ENCODE assay signal across 11 cellular contexts in the genomic region with DNA sequence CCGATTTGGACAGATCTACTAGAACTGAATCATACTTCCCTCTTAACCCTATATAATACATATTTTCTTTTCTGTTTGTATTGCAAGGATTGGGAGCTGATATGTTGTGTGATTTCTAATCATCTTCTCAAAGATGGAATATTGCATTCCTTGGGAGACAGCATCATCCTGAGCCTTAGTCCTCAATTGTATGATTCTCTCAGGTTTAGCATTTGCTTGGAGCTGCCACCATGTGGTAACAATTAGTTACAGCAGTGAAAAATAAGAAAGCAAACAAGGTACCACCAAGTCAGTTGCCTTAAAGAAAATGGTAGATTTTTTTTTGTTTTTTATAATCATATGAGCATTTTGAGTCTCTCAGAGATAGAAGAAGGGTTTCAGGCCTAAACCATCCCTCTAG. TPM values are rescaled to one million over a fixed set of nuclear protein-coding genes. Genes with fewer than 3 reads are reported as not detected.
DNase-seq lines count a peak whose midpoint lies in the region; ATAC-seq, FAIRE-seq and TF ChIP-seq lines count a peak whose summit lies in the region.
"Had no signal": no experiment of that assay in that cellular context is flagged by ENCODE, and none has a peak within 500 bp of the region (broad histone marks: within the 10 kb centered on the region; RNA-seq: fewer than 3 reads in every experiment).

No MANE protein-coding gene starts in this region.

- H3K4me2 ChIP-seq in astrocyte (ENCODE audit: low read length) (no peak overlapping the region), HepG2 (ENCODE audit: low read depth, low read length) (no peak overlapping the region)

- no peak for TF ChIP-seq RAD21 in HepG2 (CRISPR knock-in tag; IDR thresholded peaks at IDR 0.05)

- H3K36me3 Mint-ChIP-seq in astrocyte (ENCODE audit: low read depth, unreplicated experiment), result peaks cover 28% of the 10 kb centered on the region

- FAIRE-seq in astrocyte (lab: Jason Lieb, UNC), result no peak
- no peak for FAIRE-seq in HepG2 (lab: Jason Lieb, UNC)

- no peak overlapping the region for H3K4me3 ChIP-seq in HEK293 (ENCODE audit: low read depth, low read length)
- no peak overlapping the region for H3K4me3 ChIP-seq in astrocyte (ENCODE audit: insufficient read depth, low read depth, low read length)
- H3K4me3 ChIP-seq in HepG2 (replicated peaks in 1 of 3; ENCODE audit: insufficient read depth in 1 of 3, low read depth in 2 of 3, low read length in 3 of 3), result no peak overlapping the region

- peaks cover 1% of the 10 kb centered on the region for H3K9me3 Mint-ChIP-seq in astrocyte (ENCODE audit: unreplicated experiment)
- H3K9me3 Mint-ChIP-seq: dendritic cell treated with granulocyte-macrophage colony-stimulating factor and Interleukin-4, amounts not matched to agents 40 ng/mL and 50 ng/mL, for 4 days; natural killer cell treated with Interleukin-12 subunit alpha and Interleukin-12 subunit beta and Interleukin-15 and Interleukin-18, amount 100 ng/mL, for 72 hours had no signal

- H3K9ac ChIP-seq in astrocyte (ENCODE audit: low read length), result no peak overlapping the region
- no peak overlapping the region for H3K9ac ChIP-seq in HepG2 (ENCODE audit: insufficient read depth, low read depth, low read length)

- H3K4me1 Mint-ChIP-seq in astrocyte (ENCODE audit: low read depth, unreplicated experiment), result peaks cover 13% of the 10 kb centered on the region

- H3K36me3 ChIP-seq in HEK293 (ENCODE audit: control insufficient read depth in 2 of 2, insufficient read depth in 1 of 2, low read length in 2 of 2) (peaks cover 14 to 99% of the 10 kb centered on the region in 2 experiments; a peak in 2 of 3 replicates), astrocyte (ENCODE audit: insufficient read depth, low read length) (peaks cover 65% of the 10 kb centered on the region), HepG2 (replicated peaks in 1 of 2; ENCODE audit: control insufficient read depth in 1 of 2, insufficient read depth in 2 of 2, low read length in 2 of 2) (no peaks in the 10 kb centered on the region)

- H3K4me1 ChIP-seq in HEK293 (ENCODE audit: control insufficient read depth, insufficient read depth, low read length) (no peaks in the 10 kb centered on the region), astrocyte (ENCODE audit: insufficient read depth, low read length) (peaks cover 15% of the 10 kb centered on the region), HepG2 (ENCODE audit: insufficient read depth, low read length) (no peaks in the 10 kb centered on the region)

- POLR2A ChIA-PET in HEK293 (lab: Yijun Ruan, JAX) (interaction anchor here (0.5 to 0.7 kb wide), 3 partner anchors 208 to 1043 kb away, joined by 3 read pairs; no protein-coding TSS in a partner anchor), HepG2 (lab: Yijun Ruan, JAX) (no interaction called here)

- intact Hi-C loops in HepG2 (cut with micrococcal nuclease; ENCODE audit: unreplicated experiment), result no loop called here

- peaks cover 19% of the 10 kb centered on the region for H3K79me2 ChIP-seq in astrocyte (ENCODE audit: insufficient read depth, low read length)
- no peaks in the 10 kb centered on the region for H3K79me2 ChIP-seq in HepG2 (ENCODE audit: insufficient read depth, low read length)

- WGBS in HepG2 (ENCODE audit: low lambda C conversion rate), result 95% methylated on average over 1 of the region's 1 CpG

- no peak overlapping the region for H3K27ac Mint-ChIP-seq in astrocyte (ENCODE audit: unreplicated experiment)
- H3K27ac Mint-ChIP-seq: dendritic cell treated with granulocyte-macrophage colony-stimulating factor and Interleukin-4, amounts not matched to agents 40 ng/mL and 50 ng/mL, for 4 days; natural killer cell treated with Interleukin-12 subunit alpha and Interleukin-12 subunit beta and Interleukin-15 and Interleukin-18, amount 100 ng/mL, for 72 hours had no signal

- no peaks in the 10 kb centered on the region for H3K9me3 ChIP-seq in HEK293 (ENCODE audit: control insufficient read depth, insufficient read depth, low read depth, low read length)
- no peaks in the 10 kb centered on the region for H3K9me3 ChIP-seq in astrocyte (ENCODE audit: insufficient read depth, low read depth, low read length)
- H3K9me3 ChIP-seq in HepG2 (ENCODE audit: low read length), result no peaks in the 10 kb centered on the region

- ATAC-seq in HepG2, result no peak
- ATAC-seq: natural killer cell treated with Interleukin-12 subunit alpha and Interleukin-12 subunit beta and Interleukin-15 and Interleukin-18, amount 100 ng/mL, for 72 hours had no signal

- H3K4me3 Mint-ChIP-seq in astrocyte (ENCODE audit: unreplicated experiment), result no peak overlapping the region
- H3K4me3 Mint-ChIP-seq: dendritic cell treated with granulocyte-macrophage colony-stimulating factor and Interleukin-4, amounts not matched to agents 40 ng/mL and 50 ng/mL, for 4 days; natural killer cell treated with Interleukin-12 subunit alpha and Interleukin-12 subunit beta and Interleukin-15 and Interleukin-18, amount 100 ng/mL, for 72 hours had no signal

- TF ChIP-seq CTCF in C4-2B (conservative IDR thresholded peaks at IDR 0.05), result peak; percentile 69
- no peak for TF ChIP-seq CTCF in HEK293 (tag by site-specific recombination; IDR thresholded peaks at IDR 0.05)
- TF ChIP-seq CTCF in astrocyte (IDR thresholded peaks at IDR 0.05; ENCODE audit: insufficient read depth, low read depth, low read length), result peak; percentile 25
- 0 out of 2 replicates have a peak, but pooled peaks have one; percentile 27 for TF ChIP-seq CTCF in HepG2 (CRISPR knock-in tag; IDR thresholded peaks at IDR 0.05)

- H2AFZ ChIP-seq in astrocyte (ENCODE audit: low read depth, low read length), result no peak overlapping the region
- no peak overlapping the region for H2AFZ ChIP-seq in HepG2 (ENCODE audit: low read length)

- BruUV-seq in HepG2 (replicated peaks; lab: Mats Ljungman, UMichigan), result no TSS peak

- H3K27me3 ChIP-seq in astrocyte (ENCODE audit: insufficient read depth, low read length) (no peaks in the 10 kb centered on the region), HepG2 (ENCODE audit: control insufficient read depth in 1 of 2, insufficient read depth in 2 of 2, low read length in 2 of 2) (no peaks in the 10 kb centered on the region)

- H4K20me1 ChIP-seq in astrocyte (ENCODE audit: insufficient read depth, low read length) (no peaks in the 10 kb centered on the region), HepG2 (ENCODE audit: insufficient read depth, low read length) (no peaks in the 10 kb centered on the region)

- in situ Hi-C loops in HepG2 (cut with HindIII; ENCODE audit: extremely low pct_ligation_motif_present, low pct_unique_long_range_greater_than_20kb), result no loop called here

- TF ChIP-seq EP300 in HepG2 (IDR thresholded peaks at IDR 0.05; ENCODE audit: low read depth in 2 of 2, low read length in 2 of 2) (no peak), HepG2 (CRISPR knock-in tag; IDR thresholded peaks at IDR 0.05; ENCODE audit: borderline replicate concordance) (no peak)

- no peak overlapping the region for H3K27ac ChIP-seq in C4-2B
- no peak overlapping the region for H3K27ac ChIP-seq in HEK293 (ENCODE audit: extremely low read depth, low read depth, low read length)
- peak overlapping the region; percentile 18 for H3K27ac ChIP-seq in astrocyte (ENCODE audit: low read depth, low read length)
- no peak overlapping the region for H3K27ac ChIP-seq in HepG2 (ENCODE audit: extremely low read length, insufficient read depth, low read length)

- DNase-seq in astrocyte (ENCODE audit: low read depth) (no peak), HepG2 (ENCODE audit: low spot score) (no peak), NCI-H187 treated with DMSO at 0.1 percent for 48 hours (lab: John Stamatoyannopoulos, UW) (no peak)
- DNase-seq in stimulated activated CD8-positive, alpha-beta memory T cell treated with anti-CD3 and anti-CD28 coated beads, Interleukin-4, amount 100 ng/mL, for 48 hours, result no peak
- DNase-seq in activated CD8-positive, alpha-beta memory T cell treated with anti-CD3 and anti-CD28 coated beads, Interleukin-2, amount 50 U/mL, for 48 hours, result no peak
- no peak for DNase-seq in activated effector memory CD4-positive, alpha-beta T cell treated with Interleukin-2 at 50 U/mL for 16 hours
- DNase-seq: NCI-H510A had no signal

- no peaks in the 10 kb centered on the region for H3K27me3 Mint-ChIP-seq in astrocyte (ENCODE audit: low read depth, unreplicated experiment)
- H3K27me3 Mint-ChIP-seq: dendritic cell treated with granulocyte-macrophage colony-stimulating factor and Interleukin-4, amounts not matched to agents 40 ng/mL and 50 ng/mL, for 4 days; natural killer cell treated with Interleukin-12 subunit alpha and Interleukin-12 subunit beta and Interleukin-15 and Interleukin-18, amount 100 ng/mL, for 72 hours had no signal

- CTCF ChIA-PET in HEK293 (lab: Yijun Ruan, JAX), result interaction anchor here (0.6 to 4.7 kb wide), 12 partner anchors 9 to 697 kb away, joined by 3 to 32 read pairs (median 4); a partner anchor contains a TSS
- CTCF ChIA-PET in HepG2 (lab: Yijun Ruan, JAX; ENCODE audit: low intra/inter-chr PET ratio, low total read pairs), result interaction anchor here (1.3 to 2.0 kb wide), 2 partner anchors 470 to 473 kb away, joined by 6 to 9 read pairs; no protein-coding TSS in a partner anchor

- TF ChIP-seq POLR2A in HepG2 (IDR thresholded peaks at IDR 0.05; ENCODE audit: insufficient read depth in 1 of 2, low read depth in 2 of 2, low read length in 2 of 2), result no peak

RNA-seq across cellular contexts. Expression of a gene that starts 11.9 kb away (rescaled TPM):
- total RNA-seq in astrocyte (45.6 and 48.4 TPM in 2 replicates), HepG2 (2016; rRNA removed; fragmentation: Illumina TruSeq; extraction: Trizol) (0.27 and 0.46 TPM in 2 replicates)
- not detected in 2 replicates for total RNA-seq in HepG2 (2016; cell fraction: cytosol; rRNA removed; fragmentation: Illumina TruSeq; extraction: Trizol; ENCODE audit: low read depth)
- total RNA-seq in HepG2 (2016; cell fraction: insoluble cytoplasmic fraction; rRNA removed; fragmentation: Illumina TruSeq; extraction: Trizol), result 0.06 and 0.26 TPM in 2 replicates
- 0.10 and 0.15 TPM in 2 replicates for total RNA-seq in HepG2 (2016; cell fraction: membrane; rRNA removed; fragmentation: Illumina TruSeq; extraction: Trizol)
- total RNA-seq in HepG2 (2016; cell fraction: nucleus; rRNA removed; fragmentation: Illumina TruSeq; extraction: Trizol), result 0.78 and 0.81 TPM in 2 replicates
- polyA plus RNA-seq in HepG2 (2011; rRNA removed), result 0.13 and 0.21 TPM in 2 replicates
- 0.17 and 0.23 TPM in 2 replicates for polyA plus RNA-seq in HepG2 (2011; cell fraction: cytosol; rRNA removed)
- polyA plus RNA-seq in HepG2 (2011; cell fraction: nucleus; rRNA removed), result 0.29 and 0.31 TPM in 2 replicates
- polyA plus RNA-seq in HepG2 (2012), result 0.12 and 0.40 TPM in 2 replicates
- 0.03 TPM in 1 of 2 replicates, not detected in the other for polyA plus RNA-seq in HepG2 (2016; cell fraction: cytosol; fragmentation: Illumina TruSeq; extraction: Trizol; ENCODE audit: low read depth)
- polyA plus RNA-seq in HepG2 (2016; cell fraction: insoluble cytoplasmic fraction; fragmentation: Illumina TruSeq; extraction: Trizol; ENCODE audit: low read depth), result 0.11 and 0.15 TPM in 2 replicates
- polyA plus RNA-seq in HepG2 (2016; cell fraction: membrane; fragmentation: Illumina TruSeq; extraction: Trizol; ENCODE audit: low read depth), result 0.08 and 0.15 TPM in 2 replicates
- polyA plus RNA-seq in HepG2 (2016; cell fraction: nucleus; fragmentation: Illumina TruSeq; extraction: Trizol; ENCODE audit: insufficient read depth, low read depth), result 0.07 and 0.15 TPM in 2 replicates
- 0.74 and 44.9 TPM in 2 replicates for polyA minus RNA-seq in HepG2 (2011; rRNA and poly(A)+ RNA removed; ENCODE audit: low replicate concordance)
- polyA minus RNA-seq in HepG2 (2011; cell fraction: cytosol; rRNA and poly(A)+ RNA removed), result 0.53 and 0.69 TPM in 2 replicates
- polyA minus RNA-seq in HepG2 (2011; cell fraction: nucleus; rRNA and poly(A)+ RNA removed), result 1.0 and 1.2 TPM in 2 replicates

Comparison
In these comparisons a context has a peak if more than half of its experiments do, and no peak if none do; other contexts are left out.
1. RNA of a gene that starts 11.9 kb away (total RNA-seq): 45.6 to 48.4 TPM in astrocyte; 0.06 to 0.81 TPM in HepG2; every median in the first group is over 10 times any median in the second.